25 cellular contexts compared by ENCODE assay signal in the genomic region with DNA sequence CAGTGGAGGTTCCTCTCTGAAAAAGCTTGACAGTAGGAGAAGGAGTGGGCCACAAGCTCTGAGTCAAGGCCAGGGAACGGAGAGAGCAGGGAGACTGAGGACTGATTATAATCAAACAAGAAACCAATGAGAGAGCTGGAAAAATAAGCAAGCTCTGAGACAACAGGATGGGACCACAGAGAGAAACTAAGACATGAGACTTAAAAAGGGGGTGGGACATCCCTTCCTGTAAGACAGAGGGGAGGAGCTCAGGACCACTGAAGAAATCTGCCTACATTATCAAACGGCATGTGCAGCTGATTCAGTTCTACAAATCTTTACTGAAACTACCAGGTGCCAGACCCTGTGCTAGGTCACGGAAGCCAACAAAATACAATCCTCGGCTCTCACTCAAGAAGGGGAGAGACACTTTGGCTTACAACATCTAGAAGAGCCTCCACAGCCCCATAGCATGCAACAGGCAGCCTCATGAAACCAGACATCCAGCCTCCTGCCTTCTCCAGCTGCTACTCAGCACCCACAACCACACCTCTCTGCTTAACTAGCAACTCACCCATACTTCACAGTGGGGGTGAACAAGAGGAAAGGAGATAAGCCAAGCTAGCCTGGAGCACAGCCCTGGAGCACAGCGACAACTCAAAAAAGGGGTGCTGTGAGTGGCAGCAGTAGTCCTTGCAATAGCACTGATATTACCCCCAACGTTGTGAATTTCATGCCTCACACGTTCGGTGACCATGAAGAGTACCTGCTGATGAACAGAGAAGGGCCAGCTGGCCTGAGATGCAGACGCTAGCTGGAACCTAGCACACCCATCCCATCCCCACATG. TPM values are rescaled to one million over a fixed set of nuclear protein-coding genes. Genes with fewer than 3 reads are reported as not detected.
DNase-seq lines count a peak whose midpoint lies in the region; ATAC-seq and TF ChIP-seq lines count a peak whose summit lies in the region.
"Had no signal": no experiment of that assay in that cellular context is flagged by ENCODE, and none has a peak within 500 bp of the region (broad histone marks: within the 10 kb centered on the region; RNA-seq: fewer than 3 reads in every experiment).

No MANE protein-coding gene starts in this region.

- no peaks in the 10 kb centered on the region for H3K4me1 ChIP-seq in left lung
- H3K4me1 ChIP-seq: heart left ventricle, suprapubic skin had no signal

- DNase-seq in stimulated activated naive CD8-positive, alpha-beta T cell treated with anti-CD3 and anti-CD28 coated beads, Interleukin-15, Interleukin-2, amounts not matched to agents 100 U/mL and 50 U/mL, for 24 hours: no peak
- DNase-seq in stimulated activated naive CD8-positive, alpha-beta T cell treated with anti-CD3 and anti-CD28 coated beads, Interleukin-15, amount 100 ng/mL, for 72 hours: no peak
- no peak for DNase-seq in activated CD8-positive, alpha-beta T cell treated with anti-CD3 and anti-CD28 coated beads, Interleukin-2, amount 10 ng/mL, durations not matched to agents 7 days and 5 days
- DNase-seq in left lung: no peak
- DNase-seq in EL: no peak
- no peak for DNase-seq in NCI-H2029 (lab: John Stamatoyannopoulos, UW)
- DNase-seq: activated CD4-positive, CD25-positive, alpha-beta regulatory T cell; activated T-cell treated with anti-CD3 and anti-CD28 coated beads, Interleukin-2, amount 50 U/mL, for 48 hours; cerebellar nuclear complex; DMS79 treated with DMSO at 0.1 percent for 48 hours; dorsolateral prefrontal cortex; heart left ventricle; Kasumi-1; NCI-H1092; NCI-H2081 treated with DMSO at 0.1 percent for 48 hours; NCI-H345; NCI-H774; nucleus accumbens had no signal

- no peak overlapping the region for H3K4me3 Mint-ChIP-seq in stimulated activated naive CD8-positive, alpha-beta T cell treated with anti-CD3 and anti-CD28 coated beads, Interleukin-15, amount 100 ng/mL, for 72 hours
- no peak overlapping the region for H3K4me3 Mint-ChIP-seq in activated CD8-positive, alpha-beta T cell treated with anti-CD3 and anti-CD28 coated beads, Interleukin-2, amount 10 ng/mL, durations not matched to agents 7 days and 5 days

- H3K27ac ChIP-seq in left lung: no peak overlapping the region
- H3K27ac ChIP-seq: BLaER1, dorsolateral prefrontal cortex, heart left ventricle, suprapubic skin had no signal

- CTCF ChIA-PET in activated CD8-positive, alpha-beta T cell treated with anti-CD3 and anti-CD28 coated beads, Interleukin-2, amount 10 ng/mL, durations not matched to agents 7 days and 5 days (lab: Charles Lee): interaction anchor here (1.1 to 2.1 kb wide), 6 partner anchors 13 to 32 kb away, joined by 3 to 6 read pairs (median 3); no protein-coding TSS in a partner anchor

- peaks cover 0 to 74% of the 10 kb centered on the region in 2 donors for H3K36me3 ChIP-seq in left lung

- H3K27me3 ChIP-seq in left lung: no peaks in the 10 kb centered on the region
- H3K27me3 ChIP-seq: BLaER1, dorsolateral prefrontal cortex, heart left ventricle, suprapubic skin had no signal

- no peak overlapping the region for H3K4me3 ChIP-seq in left lung
- H3K4me3 ChIP-seq: BLaER1, dorsolateral prefrontal cortex, heart left ventricle, suprapubic skin had no signal

- H3K9me3 Mint-ChIP-seq in stimulated activated naive CD8-positive, alpha-beta T cell treated with anti-CD3 and anti-CD28 coated beads, Interleukin-15, amount 100 ng/mL, for 72 hours: no peaks in the 10 kb centered on the region
- H3K9me3 Mint-ChIP-seq in activated CD8-positive, alpha-beta T cell treated with anti-CD3 and anti-CD28 coated beads, Interleukin-2, amount 10 ng/mL, durations not matched to agents 7 days and 5 days (ENCODE audit: insufficient read depth): no peaks in the 10 kb centered on the region
- H3K9me3 Mint-ChIP-seq: activated naive CD4-positive, alpha-beta T cell treated with anti-CD3 and anti-CD28 coated beads, Interleukin-2, amount 50 U/mL, for 24 hours had no signal

- peak; percentile 50 for ATAC-seq in stimulated activated naive CD8-positive, alpha-beta T cell treated with anti-CD3 and anti-CD28 coated beads, Interleukin-15, Interleukin-2, amounts not matched to agents 100 U/mL and 50 U/mL, for 24 hours
- ATAC-seq in stimulated activated naive CD8-positive, alpha-beta T cell treated with anti-CD3 and anti-CD28 coated beads, Interleukin-15, amount 100 ng/mL, for 72 hours: no peak
- peak; percentile 30 for ATAC-seq in activated CD8-positive, alpha-beta T cell treated with anti-CD3 and anti-CD28 coated beads, Interleukin-2, amount 10 ng/mL, durations not matched to agents 7 days and 5 days
- ATAC-seq in left lung (peak; percentile 89), HG03521 (IDR thresholded peaks at IDR 0.05; ENCODE audit: unreplicated experiment) (no peak)
- ATAC-seq: heart left ventricle, SK-N-SH treated with all-trans-retinoic acid at 6 μM for 48 hours had no signal

- no peak overlapping the region for H3K27ac Mint-ChIP-seq in stimulated activated naive CD8-positive, alpha-beta T cell treated with anti-CD3 and anti-CD28 coated beads, Interleukin-15, amount 100 ng/mL, for 72 hours
- H3K27ac Mint-ChIP-seq in activated CD8-positive, alpha-beta T cell treated with anti-CD3 and anti-CD28 coated beads, Interleukin-2, amount 10 ng/mL, durations not matched to agents 7 days and 5 days: peak overlapping the region; percentile 68
- H3K27ac Mint-ChIP-seq: activated naive CD4-positive, alpha-beta T cell treated with anti-CD3 and anti-CD28 coated beads, Interleukin-2, amount 50 U/mL, for 24 hours had no signal

- H3K9me3 ChIP-seq in left lung: no peaks in the 10 kb centered on the region
- H3K9me3 ChIP-seq: BLaER1, heart left ventricle, suprapubic skin had no signal

- POLR2A ChIA-PET in activated CD8-positive, alpha-beta T cell treated with anti-CD3 and anti-CD28 coated beads, Interleukin-2, amount 10 ng/mL, durations not matched to agents 7 days and 5 days (lab: Charles Lee): interaction anchor here (0.7 to 0.9 kb wide), 2 partner anchors 29 to 42 kb away, joined by 4 to 5 read pairs; partner anchors contain the start of gene RAB22A

- no peak for TF ChIP-seq CTCF in left lung (IDR thresholded peaks at IDR 0.05)

- H3K27me3 Mint-ChIP-seq in stimulated activated naive CD8-positive, alpha-beta T cell treated with anti-CD3 and anti-CD28 coated beads, Interleukin-15, amount 100 ng/mL, for 72 hours: no peaks in the 10 kb centered on the region
- H3K27me3 Mint-ChIP-seq in activated CD8-positive, alpha-beta T cell treated with anti-CD3 and anti-CD28 coated beads, Interleukin-2, amount 10 ng/mL, durations not matched to agents 7 days and 5 days (ENCODE audit: low read depth): no peaks in the 10 kb centered on the region
- H3K27me3 Mint-ChIP-seq: activated naive CD4-positive, alpha-beta T cell treated with anti-CD3 and anti-CD28 coated beads, Interleukin-2, amount 50 U/mL, for 24 hours had no signal

- H3K36me3 Mint-ChIP-seq in activated CD8-positive, alpha-beta T cell treated with anti-CD3 and anti-CD28 coated beads, Interleukin-2, amount 10 ng/mL, durations not matched to agents 7 days and 5 days (ENCODE audit: low read depth): peaks cover 38% of the 10 kb centered on the region

- intact Hi-C loops in left lung (cut with DNase I): no loop called here

- H3K4me1 Mint-ChIP-seq in stimulated activated naive CD8-positive, alpha-beta T cell treated with anti-CD3 and anti-CD28 coated beads, Interleukin-15, amount 100 ng/mL, for 72 hours: peaks cover 26% of the 10 kb centered on the region
- peaks cover 33% of the 10 kb centered on the region for H3K4me1 Mint-ChIP-seq in activated CD8-positive, alpha-beta T cell treated with anti-CD3 and anti-CD28 coated beads, Interleukin-2, amount 10 ng/mL, durations not matched to agents 7 days and 5 days (ENCODE audit: low read depth)

RNA-seq across cellular contexts. Expression of gene ANKRD60, which starts 39.1 kb away (rescaled TPM):
- total RNA-seq in activated CD8-positive, alpha-beta T cell treated with anti-CD3 and anti-CD28 coated beads, Interleukin-2, amount 10 ng/mL, durations not matched to agents 7 days and 5 days: not detected
- total RNA-seq in left lung: not detected
- total RNA-seq: heart left ventricle, skeletal muscle tissue, suprapubic skin, urinary bladder had no signal

RNA-seq across cellular contexts. Expression of gene RAB22A, which starts 41.9 kb away (rescaled TPM):
- total RNA-seq in activated CD8-positive, alpha-beta T cell treated with anti-CD3 and anti-CD28 coated beads, Interleukin-2, amount 10 ng/mL, durations not matched to agents 7 days and 5 days: 10 to 100 TPM; 16.0 to 17.3 TPM
- 10 to 100 TPM; 20.4 to 26.2 TPM for total RNA-seq in left lung

Comparison
In these comparisons a context has a peak if more than half of its experiments do, and no peak if none do; other contexts are left out.
1. ATAC-seq: peak in stimulated activated naive CD8-positive, alpha-beta T cell treated with anti-CD3 and anti-CD28 coated beads, Interleukin-15, Interleukin-2, amounts not matched to agents 100 U/mL and 50 U/mL, for 24 hours (single experiment), activated CD8-positive, alpha-beta T cell treated with anti-CD3 and anti-CD28 coated beads, Interleukin-2, amount 10 ng/mL, durations not matched to agents 7 days and 5 days (single experiment) and left lung (single experiment); none in stimulated activated naive CD8-positive, alpha-beta T cell treated with anti-CD3 and anti-CD28 coated beads, Interleukin-15, amount 100 ng/mL, for 72 hours (single experiment) and HG03521 (single experiment).